In the genomic region with DNA sequence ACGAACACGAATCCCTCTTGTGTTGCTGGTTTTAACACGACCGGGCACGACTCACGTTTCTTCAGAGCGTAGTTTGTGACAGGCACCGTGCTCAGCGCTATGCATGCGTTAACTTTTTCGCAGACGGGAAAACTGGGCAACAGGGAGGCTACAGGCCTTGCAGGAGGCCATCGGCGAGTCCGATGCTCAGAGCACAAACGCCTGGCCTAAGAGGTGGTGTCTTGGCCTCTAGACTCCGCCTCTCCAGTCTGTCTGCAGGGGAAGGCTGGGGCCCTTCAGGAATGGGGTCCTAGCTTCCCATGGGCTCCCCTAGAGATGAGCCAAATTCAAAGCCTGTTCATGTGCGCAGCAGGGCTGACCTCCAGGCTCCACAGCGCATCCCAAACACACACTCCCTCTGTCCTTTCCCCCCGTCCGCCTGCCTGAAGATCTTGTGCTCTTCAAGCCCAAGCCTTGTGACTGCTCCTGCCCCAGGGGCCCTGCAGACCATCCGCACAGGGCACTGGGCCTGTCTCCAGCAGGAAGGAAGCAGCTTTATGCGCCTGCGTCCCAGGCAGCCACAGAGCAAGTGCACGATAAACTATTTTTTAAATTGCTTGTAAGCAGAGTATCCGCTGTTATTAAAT, we compare ENCODE assay signal across 1 cellular context.
TF ChIP-seq lines count a peak whose summit lies in the region.

No MANE protein-coding gene starts in this region.

TF ChIP-seq in HepG2, 621 proteins besides CTCF, POLR2A, EP300 and RAD21:
- TF ChIP-seq ZBTB20 (CRISPR knock-in tag; IDR thresholded peaks at IDR 0.05; ENCODE audit: borderline replicate concordance, low read depth): no peak
- no peak for TF ChIP-seq GTF2F1 (IDR thresholded peaks at IDR 0.05; ENCODE audit: low read length)
